10 cellular contexts compared by ENCODE assay signal in the genomic region with DNA sequence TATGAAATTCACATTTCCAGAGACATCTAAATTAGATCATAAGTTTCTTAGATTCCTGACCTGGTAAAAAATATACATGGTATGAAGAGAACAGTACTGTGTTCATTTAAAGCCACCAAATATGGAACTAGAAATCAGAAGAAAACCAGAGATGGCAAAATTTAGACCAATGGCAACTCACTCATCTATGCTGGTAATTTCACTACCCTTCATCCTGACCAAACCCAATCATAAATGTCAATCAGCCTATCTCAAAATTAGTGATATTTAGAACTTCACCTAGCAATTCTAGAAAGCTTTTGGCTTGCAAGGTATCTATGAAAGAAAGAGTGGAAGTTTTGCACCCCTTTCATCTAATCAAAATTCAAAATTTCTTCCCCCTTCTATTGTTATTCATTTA.
DNase-seq lines count a peak whose midpoint lies in the region; ATAC-seq lines count a peak whose summit lies in the region.
"Had no signal": no experiment of that assay in that cellular context is flagged by ENCODE, and none has a peak within 500 bp of the region (broad histone marks: within the 10 kb centered on the region; RNA-seq: fewer than 3 reads in every experiment).

No MANE protein-coding gene starts in this region.

- no peaks in the 10 kb centered on the region for H3K27me3 Mint-ChIP-seq in T-helper 17 cell

- H3K4me3 Mint-ChIP-seq in T-helper 17 cell, result peak overlapping the region; percentile 43
- peak overlapping the region; percentile 27 for H3K4me3 Mint-ChIP-seq in stimulated activated effector memory CD8-positive, alpha-beta T cell treated with anti-CD3 and anti-CD28 coated beads, Interleukin-12 subunit alpha, Interleukin-12 subunit beta, amount 100 ng/mL, for 72 hours

- H3K9me3 Mint-ChIP-seq in stimulated activated effector memory CD8-positive, alpha-beta T cell treated with anti-CD3 and anti-CD28 coated beads, Interleukin-12 subunit alpha, Interleukin-12 subunit beta, amount 100 ng/mL, for 72 hours, result no peaks in the 10 kb centered on the region

- ATAC-seq in GM19455 (IDR thresholded peaks at IDR 0.05; ENCODE audit: unreplicated experiment) (peak; percentile 17), HG02852 (IDR thresholded peaks at IDR 0.05; ENCODE audit: unreplicated experiment) (peak; percentile 29), T-helper 17 cell (no peak)
- ATAC-seq in stimulated activated effector memory CD8-positive, alpha-beta T cell treated with anti-CD3 and anti-CD28 coated beads, Interleukin-12 subunit alpha, Interleukin-12 subunit beta, amount 100 ng/mL, for 72 hours, result peak; percentile 44

- no peaks in the 10 kb centered on the region for H3K9me3 ChIP-seq in T-helper 17 cell (ENCODE audit: control insufficient read depth, low read length, poor library complexity, severe bottlenecking)
- H3K9me3 ChIP-seq: thoracic aorta had no signal

- peaks cover 37% of the 10 kb centered on the region for H3K4me1 Mint-ChIP-seq in T-helper 17 cell
- H3K4me1 Mint-ChIP-seq in stimulated activated effector memory CD8-positive, alpha-beta T cell treated with anti-CD3 and anti-CD28 coated beads, Interleukin-12 subunit alpha, Interleukin-12 subunit beta, amount 100 ng/mL, for 72 hours, result peaks cover 61% of the 10 kb centered on the region

- DNase-seq in T-helper 17 cell, result no peak
- DNase-seq in stimulated activated effector memory CD8-positive, alpha-beta T cell treated with anti-CD3 and anti-CD28 coated beads, Interleukin-12 subunit alpha, Interleukin-12 subunit beta, amount 100 ng/mL, for 72 hours (ENCODE audit: low spot score in 2 of 2), result no peak
- DNase-seq in NCI-H187 (lab: John Stamatoyannopoulos, UW), result no peak
- no peak for DNase-seq in stimulated activated CD4-positive, alpha-beta T cell treated with anti-CD3 and anti-CD28 coated beads, Interleukin-1b, Interleukin-23, amount 100 ng/mL, for 48 hours
- DNase-seq in NCI-H2081 treated with DMSO at 0.1 percent for 48 hours (lab: John Stamatoyannopoulos, UW), result no peak
- DNase-seq: left cardiac atrium, NCI-H526 treated with DMSO at 0.1 percent for 48 hours had no signal

- peak overlapping the region; percentile 73 for H3K27ac Mint-ChIP-seq in T-helper 17 cell
- peak overlapping the region; percentile 90 for H3K27ac Mint-ChIP-seq in stimulated activated effector memory CD8-positive, alpha-beta T cell treated with anti-CD3 and anti-CD28 coated beads, Interleukin-12 subunit alpha, Interleukin-12 subunit beta, amount 100 ng/mL, for 72 hours

- peaks cover 6% of the 10 kb centered on the region for H3K36me3 Mint-ChIP-seq in T-helper 17 cell (ENCODE audit: low read depth)
- peaks cover 32% of the 10 kb centered on the region for H3K36me3 Mint-ChIP-seq in stimulated activated effector memory CD8-positive, alpha-beta T cell treated with anti-CD3 and anti-CD28 coated beads, Interleukin-12 subunit alpha, Interleukin-12 subunit beta, amount 100 ng/mL, for 72 hours
